ENCODE assay signal across 12 cellular contexts in the genomic region with DNA sequence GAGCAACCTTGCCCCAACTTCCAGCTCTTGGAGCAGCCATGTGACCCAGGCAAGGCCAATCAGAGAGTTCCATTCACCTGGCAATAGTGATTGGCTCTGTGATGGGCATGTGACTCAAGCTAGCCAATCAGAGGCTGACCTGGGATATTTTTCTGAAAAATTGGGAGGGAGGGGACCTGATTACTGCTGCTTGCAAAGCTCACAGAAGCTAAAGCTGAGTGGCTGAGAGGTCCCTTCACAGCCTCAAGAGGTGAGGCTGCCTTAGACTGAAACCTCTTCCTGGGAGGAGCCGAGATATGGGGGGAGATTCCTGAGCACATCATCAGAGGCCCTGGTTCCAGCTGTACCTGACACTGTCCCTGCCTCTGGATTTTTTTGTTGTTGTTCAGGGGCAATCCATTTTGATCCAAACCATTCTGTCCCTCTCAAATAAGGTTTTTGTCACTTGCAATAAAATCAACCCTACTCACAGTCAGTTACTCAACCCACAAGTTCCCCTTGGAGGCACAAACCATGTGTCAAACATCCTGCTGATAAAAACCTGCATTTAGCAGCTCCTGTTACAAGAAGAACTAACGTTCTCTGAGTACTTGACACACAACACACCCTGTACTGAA. TPM values are rescaled to one million over a fixed set of nuclear protein-coding genes. Genes with fewer than 3 reads are reported as not detected.
DNase-seq lines count a peak whose midpoint lies in the region; ATAC-seq and TF ChIP-seq lines count a peak whose summit lies in the region.
"Had no signal": no experiment of that assay in that cellular context is flagged by ENCODE, and none has a peak within 500 bp of the region (broad histone marks: within the 10 kb centered on the region; RNA-seq: fewer than 3 reads in every experiment).

No MANE protein-coding gene starts in this region.

- peaks cover 0 to 2% of the 10 kb centered on the region in 2 donors for H3K27me3 Mint-ChIP-seq in CD8-positive, alpha-beta memory T cell
- no peaks in the 10 kb centered on the region for H3K27me3 Mint-ChIP-seq in T-helper 1 cell treated with Interleukin-12 subunit alpha and Interleukin-12 subunit beta and Interleukin-4 antibody, amounts not matched to agents 30 μg/mL and 1 μg/mL, for 36 hours (ENCODE audit: low read depth)

- no peak for TF ChIP-seq CTCF in fibroblast of villous mesenchyme (IDR thresholded peaks at IDR 0.05; ENCODE audit: insufficient read depth, low read depth, low read length)

- no peak overlapping the region for H3K4me3 ChIP-seq in CD8-positive, alpha-beta memory T cell (ENCODE audit: low read length)
- no peak overlapping the region for H3K4me3 ChIP-seq in fibroblast of villous mesenchyme (ENCODE audit: low read depth, low read length)
- H3K4me3 ChIP-seq: left ventricle myocardium inferior had no signal

- no peak for TF ChIP-seq EP300 in Ishikawa (IDR thresholded peaks at IDR 0.05; ENCODE audit: borderline replicate concordance)

- H3K27me3 ChIP-seq in CD8-positive, alpha-beta memory T cell (ENCODE audit: insufficient read depth, low read length, poor library complexity, severe bottlenecking), result no peaks in the 10 kb centered on the region

- POLR2A ChIA-PET in CD8-positive, alpha-beta memory T cell (lab: Charles Lee), result interaction anchor here (0.7 kb wide), 1 partner anchor 17 kb away, joined by 3 read pairs; no protein-coding TSS in a partner anchor

- DNase-seq in CD8-positive, alpha-beta memory T cell, result no peak
- peak; percentile 24 for DNase-seq in fibroblast of villous mesenchyme (ENCODE audit: low read depth)
- DNase-seq: left ventricle myocardium inferior, NCI-H510A treated with DMSO at 0.1 percent for 48 hours had no signal

- H3K4me1 Mint-ChIP-seq in CD8-positive, alpha-beta memory T cell, result peaks cover 4 to 8% (median 6%) of the 10 kb centered on the region in 3 donors
- H3K4me1 Mint-ChIP-seq in T-helper 1 cell treated with Interleukin-12 subunit alpha and Interleukin-12 subunit beta and Interleukin-4 antibody, amounts not matched to agents 30 μg/mL and 1 μg/mL, for 36 hours (ENCODE audit: low read depth), result peaks cover 6% of the 10 kb centered on the region

- no peak overlapping the region for H3K27ac ChIP-seq in CD8-positive, alpha-beta memory T cell (ENCODE audit: low read depth, low read length)
- H3K27ac ChIP-seq: left ventricle myocardium inferior had no signal

- no peaks in the 10 kb centered on the region for H3K9me3 Mint-ChIP-seq in CD8-positive, alpha-beta memory T cell
- H3K9me3 Mint-ChIP-seq in T-helper 1 cell treated with Interleukin-12 subunit alpha and Interleukin-12 subunit beta and Interleukin-4 antibody, amounts not matched to agents 30 μg/mL and 1 μg/mL, for 36 hours, result peaks cover 6% of the 10 kb centered on the region

- TF ChIP-seq RAD21 in Ishikawa (IDR thresholded peaks at IDR 0.05; ENCODE audit: low read depth), result no peak

- H3K4me1 ChIP-seq in CD8-positive, alpha-beta memory T cell (ENCODE audit: insufficient read depth, low read length), result no peaks in the 10 kb centered on the region
- H3K4me1 ChIP-seq: left ventricle myocardium inferior had no signal

- no peak overlapping the region for H3K4me3 Mint-ChIP-seq in CD8-positive, alpha-beta memory T cell
- no peak overlapping the region for H3K4me3 Mint-ChIP-seq in T-helper 1 cell treated with Interleukin-12 subunit alpha and Interleukin-12 subunit beta and Interleukin-4 antibody, amounts not matched to agents 30 μg/mL and 1 μg/mL, for 36 hours

- no peaks in the 10 kb centered on the region for H3K36me3 Mint-ChIP-seq in CD8-positive, alpha-beta memory T cell
- no peaks in the 10 kb centered on the region for H3K36me3 Mint-ChIP-seq in T-helper 1 cell treated with Interleukin-12 subunit alpha and Interleukin-12 subunit beta and Interleukin-4 antibody, amounts not matched to agents 30 μg/mL and 1 μg/mL, for 36 hours (ENCODE audit: low read depth)

- H3K9me3 ChIP-seq in CD8-positive, alpha-beta memory T cell (ENCODE audit: low read length), result no peaks in the 10 kb centered on the region
- H3K9me3 ChIP-seq: left ventricle myocardium inferior had no signal

- peak overlapping the region in 7 of 8 donors; percentile 23 to 77 (median 68) for H3K27ac Mint-ChIP-seq in CD8-positive, alpha-beta memory T cell
- peak overlapping the region; percentile 69 for H3K27ac Mint-ChIP-seq in T-helper 1 cell treated with Interleukin-12 subunit alpha and Interleukin-12 subunit beta and Interleukin-4 antibody, amounts not matched to agents 30 μg/mL and 1 μg/mL, for 36 hours

- ATAC-seq in HG02623 (IDR thresholded peaks at IDR 0.05; ENCODE audit: unreplicated experiment) (no peak), GM18498 (IDR thresholded peaks at IDR 0.05; ENCODE audit: unreplicated experiment) (no peak), HG03025 (IDR thresholded peaks at IDR 0.05; ENCODE audit: low FRiP score, unreplicated experiment) (no peak), HG02588 (IDR thresholded peaks at IDR 0.05; ENCODE audit: unreplicated experiment) (no peak)

- H3K36me3 ChIP-seq in CD8-positive, alpha-beta memory T cell (ENCODE audit: insufficient read depth, low read length), result no peaks in the 10 kb centered on the region
- H3K36me3 ChIP-seq: left ventricle myocardium inferior had no signal

- CTCF ChIA-PET in CD8-positive, alpha-beta memory T cell (lab: Charles Lee), result interaction anchor here (1.2 kb wide), 1 partner anchor 13 kb away, joined by 4 read pairs; no protein-coding TSS in a partner anchor

TF ChIP-seq in Ishikawa, 13 proteins besides CTCF, POLR2A, EP300 and RAD21:
- no peak for TF ChIP-seq TCF12 (IDR thresholded peaks at IDR 0.05; ENCODE audit: low read depth)
- TF ChIP-seq, protein P1, sequence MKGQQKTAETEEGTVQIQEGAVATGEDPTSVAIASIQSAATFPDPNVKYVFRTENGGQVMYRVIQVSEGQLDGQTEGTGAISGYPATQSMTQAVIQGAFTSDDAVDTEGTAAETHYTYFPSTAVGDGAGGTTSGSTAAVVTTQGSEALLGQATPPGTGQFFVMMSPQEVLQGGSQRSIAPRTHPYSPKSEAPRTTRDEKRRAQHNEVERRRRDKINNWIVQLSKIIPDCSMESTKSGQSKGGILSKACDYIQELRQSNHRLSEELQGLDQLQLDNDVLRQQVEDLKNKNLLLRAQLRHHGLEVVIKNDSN (IDR thresholded peaks at IDR 0.05), result peak; percentile 82

RNA-seq across cellular contexts. Expression of a gene that starts 4.8 kb away (rescaled TPM):
- not detected for total RNA-seq in CD8-positive, alpha-beta memory T cell
- not detected for polyA plus RNA-seq in CD8-positive, alpha-beta memory T cell
- total RNA-seq in fibroblast of villous mesenchyme, result not detected in 2 replicates
- total RNA-seq: left ventricle myocardium inferior; posterior vena cava; T-helper 1 cell treated with Interleukin-12 subunit alpha and Interleukin-12 subunit beta and Interleukin-4 antibody, amounts not matched to agents 30 ng/mL and 1 ng/mL, for 36 hours had no signal

RNA-seq across cellular contexts. Expression of a gene that starts 16.6 kb away (rescaled TPM):
- 10 to 100 TPM; 62.4 to 68.3 TPM for total RNA-seq in CD8-positive, alpha-beta memory T cell
- 127 TPM for polyA plus RNA-seq in CD8-positive, alpha-beta memory T cell
- total RNA-seq in fibroblast of villous mesenchyme, result 94.1 TPM in 2 replicates

RNA-seq across cellular contexts. Expression of a gene that starts 25.1 kb away (rescaled TPM):
- 1 to 10 TPM; 8.6 to 9.3 TPM for total RNA-seq in CD8-positive, alpha-beta memory T cell
- polyA plus RNA-seq in CD8-positive, alpha-beta memory T cell, result 12.8 TPM
- total RNA-seq in fibroblast of villous mesenchyme, result not detected in 2 replicates

RNA-seq across cellular contexts. Expression of a gene that starts 29.1 kb away (rescaled TPM):
- 100 to 1,000 TPM; 113 to 120 TPM for total RNA-seq in CD8-positive, alpha-beta memory T cell
- 145 TPM for polyA plus RNA-seq in CD8-positive, alpha-beta memory T cell
- 60.6 and 78.6 TPM in 2 replicates for total RNA-seq in fibroblast of villous mesenchyme

RNA-seq across cellular contexts. Expression of a gene that starts 56.9 kb away (rescaled TPM):
- 100 to 1,000 TPM; 268 to 298 TPM for total RNA-seq in CD8-positive, alpha-beta memory T cell
- 86.3 TPM for polyA plus RNA-seq in CD8-positive, alpha-beta memory T cell
- 72.5 and 92.0 TPM in 2 replicates for total RNA-seq in fibroblast of villous mesenchyme
